20 cellular contexts compared by ENCODE assay signal in genomic region chr9:128360826-128361225, GRCh38. TPM values are rescaled to one million over a fixed set of nuclear protein-coding genes. Genes with fewer than 3 reads are reported as not detected.
DNase-seq lines count a peak whose midpoint lies in the region; ATAC-seq and TF ChIP-seq lines count a peak whose summit lies in the region.
"Had no signal": no experiment of that assay in that cellular context is flagged by ENCODE, and none has a peak within 500 bp of the region (broad histone marks: within the 10 kb centered on the region; RNA-seq: fewer than 3 reads in every experiment).

No MANE protein-coding gene starts in this region.

- H3K9me3 Mint-ChIP-seq in activated T-helper 17 cell treated with anti-CD3 and anti-CD28 coated beads, Interleukin-2, amount 50 U/mL, for 72 hours: no peaks in the 10 kb centered on the region
- H3K9me3 Mint-ChIP-seq in glutamatergic neuron (ENCODE audit: unreplicated experiment) (peaks cover 11% of the 10 kb centered on the region), Calu3 (ENCODE audit: low read depth, unreplicated experiment) (no peaks in the 10 kb centered on the region)
- H3K9me3 Mint-ChIP-seq: activated B cell treated with CpG ODN at 0.5 μM for 24 hours; activated naive CD4-positive, alpha-beta T cell treated with anti-CD3 and anti-CD28 coated beads for 36 hours; activated T-helper 1 cell treated with anti-CD3 and anti-CD28 coated beads, Interleukin-12 subunit alpha, Interleukin-12 subunit beta, Interleukin-2, Interleukin-4 antibody, amounts not matched to agents 30 ng/mL and 10 ng/mL and 1 ng/mL, durations not matched to agents 14 hours and 24 hours and 36 hours; stimulated activated naive CD8-positive, alpha-beta T cell treated with anti-CD3 and anti-CD28 coated beads, Interleukin-15, amount 100 ng/mL, for 72 hours; T-cell had no signal

- H3K9me3 ChIP-seq in HCT116 (ENCODE audit: control insufficient read depth in 1 of 2, insufficient read depth in 1 of 2, low read depth in 1 of 2, low read length in 2 of 2): no peaks in the 10 kb centered on the region
- no peaks in the 10 kb centered on the region for H3K9me3 ChIP-seq in spleen
- H3K9me3 ChIP-seq in body of pancreas: no peaks in the 10 kb centered on the region
- H3K9me3 ChIP-seq: thyroid gland had no signal

- peaks cover 14% of the 10 kb centered on the region for H3K36me3 Mint-ChIP-seq in activated T-helper 17 cell treated with anti-CD3 and anti-CD28 coated beads, Interleukin-2, amount 50 U/mL, for 72 hours (ENCODE audit: low read depth)
- H3K36me3 Mint-ChIP-seq in glutamatergic neuron (ENCODE audit: unreplicated experiment) (peaks cover 4% of the 10 kb centered on the region), Calu3 (ENCODE audit: insufficient read depth, unreplicated experiment) (peaks cover 18% of the 10 kb centered on the region)

- H3K9ac ChIP-seq in HCT116 (ENCODE audit: low read length): no peak overlapping the region

- TF ChIP-seq CTCF in HCT116 (IDR thresholded peaks at IDR 0.05 in 2 of 3, conservative IDR thresholded peaks at IDR 0.05 in 1 of 3; ENCODE audit: borderline replicate concordance in 1 of 3, insufficient read depth in 1 of 3, low read depth in 2 of 3, low read length in 2 of 3) (no peak), glutamatergic neuron (IDR thresholded peaks at IDR 0.05; ENCODE audit: partially characterized antibody, unreplicated experiment) (no peak), spleen (IDR thresholded peaks at IDR 0.05 in 8 of 11, conservative IDR thresholded peaks at IDR 0.05 in 3 of 11) (no peak), body of pancreas (IDR thresholded peaks at IDR 0.05) (no peak), Calu3 (IDR thresholded peaks at IDR 0.05; ENCODE audit: unreplicated experiment) (no peak)

- no TSS peak for BruUV-seq in HCT116 (replicated peaks; lab: Mats Ljungman, UMichigan)
- BruUV-seq in Calu3 (replicated peaks; lab: Mats Ljungman, UMichigan): no TSS peak

- 50 to 75% (median 71%) methylated on average over 1 to 2 of the region's 2 CpGs for WGBS in spleen, 5 donors
- 53 to 88% methylated on average over 1 to 2 of the region's 2 CpGs for WGBS in body of pancreas, 2 donors

- CTCF ChIA-PET in HCT116 (lab: Charles Lee): interaction anchor here (2.2 to 4.6 kb wide), 2 partner anchors 19 to 50 kb away, joined by 10 to 33 read pairs; no protein-coding TSS in a partner anchor
- CTCF ChIA-PET in Calu3 (lab: Charles Lee): interaction anchor here (0.6 to 0.7 kb wide), 3 partner anchors 37 to 1753 kb away, joined by 3 to 4 read pairs (median 4); no protein-coding TSS in a partner anchor

- no peak for DNase-seq in HCT116 (ENCODE audit: low read depth, low spot score)
- no peak for DNase-seq in glutamatergic neuron
- no peak for DNase-seq in spleen
- no peak for DNase-seq in body of pancreas
- no peak for DNase-seq in Calu3
- DNase-seq: activated B cell treated with CpG ODN at 0.5 μM for 24 hours; activated naive CD4-positive, alpha-beta T cell treated with anti-CD3 and anti-CD28 coated beads for 36 hours; amniotic stem cell; effector CD8-positive, alpha-beta T cell; HCEC 1CT; mesendoderm; NCI-H1092; RPMI8226; stimulated activated CD8-positive, alpha-beta memory T cell treated with anti-CD3 and anti-CD28 coated beads, Interleukin-4, amount 100 ng/mL, for 48 hours; stimulated activated naive CD8-positive, alpha-beta T cell treated with anti-CD3 and anti-CD28 coated beads, Interleukin-15, amount 100 ng/mL, for 72 hours; T-cell; thyroid gland had no signal

- no peak overlapping the region for H3K4me2 ChIP-seq in HCT116 (ENCODE audit: low read length)

- H3K27me3 ChIP-seq in HCT116 (ENCODE audit: insufficient read depth, low read length) (no peaks in the 10 kb centered on the region), spleen (replicated peaks in 1 of 7) (no peaks in the 10 kb centered on the region), body of pancreas (no peaks in the 10 kb centered on the region)
- H3K27me3 ChIP-seq: thyroid gland had no signal

- no peak overlapping the region for H3K4me3 ChIP-seq in HCT116 (replicated peaks in 1 of 2; ENCODE audit: low read depth in 1 of 2, low read length in 2 of 2)
- H3K4me3 ChIP-seq in spleen: no peak overlapping the region
- no peak overlapping the region for H3K4me3 ChIP-seq in body of pancreas
- H3K4me3 ChIP-seq: thyroid gland had no signal

- POLR2A ChIA-PET in HCT116 (lab: Charles Lee): interaction anchor here (1.2 kb wide), 1 partner anchor 78 kb away, joined by 3 read pairs; no protein-coding TSS in a partner anchor

- RAD21 ChIA-PET in HCT116 (lab: Charles Lee; ENCODE audit: low non-redundant PET in 1 of 2, low total read pairs in 2 of 2, uncharacterized antibody in 2 of 2, unreplicated experiment in 2 of 2): no interaction called here

- H3K27me3 Mint-ChIP-seq in activated T-helper 17 cell treated with anti-CD3 and anti-CD28 coated beads, Interleukin-2, amount 50 U/mL, for 72 hours: no peaks in the 10 kb centered on the region
- H3K27me3 Mint-ChIP-seq in glutamatergic neuron (ENCODE audit: unreplicated experiment): peaks cover 9% of the 10 kb centered on the region
- H3K27me3 Mint-ChIP-seq in Calu3 (ENCODE audit: unreplicated experiment): no peaks in the 10 kb centered on the region
- H3K27me3 Mint-ChIP-seq: activated B cell treated with CpG ODN at 0.5 μM for 24 hours; stimulated activated naive CD8-positive, alpha-beta T cell treated with anti-CD3 and anti-CD28 coated beads, Interleukin-15, amount 100 ng/mL, for 72 hours; T-cell had no signal

- ATAC-seq in HCT116: no peak
- ATAC-seq in activated T-helper 17 cell treated with anti-CD3 and anti-CD28 coated beads, Interleukin-2, amount 50 U/mL, for 72 hours (replicated peaks): no peak
- no peak for ATAC-seq in body of pancreas
- ATAC-seq in HG03159 (IDR thresholded peaks at IDR 0.05; ENCODE audit: unreplicated experiment): no peak
- ATAC-seq: stimulated activated naive CD8-positive, alpha-beta T cell treated with anti-CD3 and anti-CD28 coated beads, Interleukin-15, amount 100 ng/mL, for 72 hours; T-cell had no signal

- no peaks in the 10 kb centered on the region for H3K79me2 ChIP-seq in HCT116 (ENCODE audit: insufficient read depth, low read length)

- H2AFZ ChIP-seq in HCT116 (ENCODE audit: low read depth, low read length, poor library complexity, severe bottlenecking): no peak overlapping the region

- H3K27ac ChIP-seq in HCT116 (ENCODE audit: low read depth, low read length): 0 out of 2 replicates have a peak overlapping the region, but pooled peaks have one; percentile 24
- peak overlapping the region in 5 of 8 donors; percentile 54 to 70 (median 65) for H3K27ac ChIP-seq in spleen
- no peak overlapping the region for H3K27ac ChIP-seq in body of pancreas

- no peak for TF ChIP-seq POLR2A in HCT116 (IDR thresholded peaks at IDR 0.05; ENCODE audit: borderline replicate concordance, extremely low read depth, insufficient read depth, insufficient read length)
- TF ChIP-seq POLR2A in spleen (IDR thresholded peaks at IDR 0.05): no peak
- TF ChIP-seq POLR2A in body of pancreas (IDR thresholded peaks at IDR 0.05): no peak

- no peak for TF ChIP-seq RAD21 in HCT116 (IDR thresholded peaks at IDR 0.05; ENCODE audit: low read depth)

- no peaks in the 10 kb centered on the region for H4K20me1 ChIP-seq in HCT116 (ENCODE audit: insufficient read depth)

- H3K9me2 ChIP-seq in HCT116 (ENCODE audit: insufficient read depth): no peaks in the 10 kb centered on the region

- no peaks in the 10 kb centered on the region for H3K4me1 Mint-ChIP-seq in activated T-helper 17 cell treated with anti-CD3 and anti-CD28 coated beads, Interleukin-2, amount 50 U/mL, for 72 hours
- H3K4me1 Mint-ChIP-seq in glutamatergic neuron (ENCODE audit: low read depth, unreplicated experiment): peaks cover 8% of the 10 kb centered on the region
- peaks cover 8% of the 10 kb centered on the region for H3K4me1 Mint-ChIP-seq in Calu3 (ENCODE audit: low read depth, unreplicated experiment)

- intact Hi-C loops in HCT116 (cut with micrococcal nuclease): no loop called here
- intact Hi-C loops in spleen (cut with DNase I; ENCODE audit: low total_unique reads): no loop called here
- intact Hi-C loops in body of pancreas (cut with DNase I): no loop called here
- intact Hi-C loops in Calu3 (cut with micrococcal nuclease; ENCODE audit: unreplicated experiment): loop anchor here (5.0 kb wide), 1 partner anchor 51 kb away; no protein-coding TSS in a partner anchor

- H3K27ac Mint-ChIP-seq in activated T-helper 17 cell treated with anti-CD3 and anti-CD28 coated beads, Interleukin-2, amount 50 U/mL, for 72 hours: peak overlapping the region; percentile 77
- H3K27ac Mint-ChIP-seq in glutamatergic neuron (ENCODE audit: unreplicated experiment) (peak overlapping the region; percentile 78), Calu3 (ENCODE audit: unreplicated experiment) (no peak overlapping the region)
- H3K27ac Mint-ChIP-seq: activated B cell treated with CpG ODN at 0.5 μM for 24 hours had no signal

- H3K36me3 ChIP-seq in HCT116 (ENCODE audit: control insufficient read depth in 1 of 2, insufficient read depth in 2 of 2, low read length in 2 of 2) (peaks cover 0 to 5% of the 10 kb centered on the region in 2 experiments; a peak in 1 of 4 replicates), spleen (peaks cover 0 to 41% (median 6%) of the 10 kb centered on the region in 6 donors), body of pancreas (replicated peaks in 1 of 2; ENCODE audit: insufficient read depth in 1 of 2, low read depth in 2 of 2) (peaks cover 0 to 3% of the 10 kb centered on the region in 2 donors)

- H3K4me3 Mint-ChIP-seq in activated T-helper 17 cell treated with anti-CD3 and anti-CD28 coated beads, Interleukin-2, amount 50 U/mL, for 72 hours: no peak overlapping the region
- H3K4me3 Mint-ChIP-seq in glutamatergic neuron (ENCODE audit: unreplicated experiment) (no peak overlapping the region), Calu3 (ENCODE audit: low read depth, unreplicated experiment) (no peak overlapping the region)
- H3K4me3 Mint-ChIP-seq: activated B cell treated with CpG ODN at 0.5 μM for 24 hours; activated naive CD4-positive, alpha-beta T cell treated with anti-CD3 and anti-CD28 coated beads for 36 hours; activated T-helper 1 cell treated with anti-CD3 and anti-CD28 coated beads, Interleukin-12 subunit alpha, Interleukin-12 subunit beta, Interleukin-2, Interleukin-4 antibody, amounts not matched to agents 30 ng/mL and 10 ng/mL and 1 ng/mL, durations not matched to agents 14 hours and 24 hours and 36 hours had no signal

- H3K4me1 ChIP-seq in HCT116 (ENCODE audit: control insufficient read depth in 1 of 2, insufficient read depth in 2 of 2, low read length in 2 of 2) (peaks cover 7 to 28% of the 10 kb centered on the region in 2 experiments; a peak in 3 of 4 replicates), spleen (peaks cover 7 to 33% (median 24%) of the 10 kb centered on the region in 6 donors), body of pancreas (peaks cover 24% of the 10 kb centered on the region)

RNA-seq across cellular contexts. Expression of gene URM1, which starts 10.3 kb away (rescaled TPM):
- total RNA-seq in HCT116 (2021; ENCODE audit: unreplicated experiment) (51.6 TPM), glutamatergic neuron (ENCODE audit: unreplicated experiment) (62.6 TPM), spleen (10 to 100 TPM; 32.9 to 58.1 (median 43.8) TPM), body of pancreas (10 to 100 TPM; 15.6 to 23.4 TPM), Calu3 (2022) (38.6 and 40.2 TPM in 2 replicates)
- polyA plus RNA-seq in HCT116 (2012): 35.1 and 43.9 TPM in 2 replicates
- 10 to 100 TPM; 41.4 to 83.5 TPM for total RNA-seq in activated T-helper 17 cell treated with anti-CD3 and anti-CD28 coated beads, Interleukin-2, amount 50 U/mL, for 72 hours
- 10 to 100 TPM; 28.1 to 47.9 (median 47.9) TPM for polyA plus RNA-seq in spleen

RNA-seq across cellular contexts. Expression of gene SLC27A4, which starts 20.5 kb away (rescaled TPM):
- 33.9 TPM for total RNA-seq in HCT116 (2021; ENCODE audit: unreplicated experiment)
- 30.9 and 31.0 TPM in 2 replicates for polyA plus RNA-seq in HCT116 (2012)
- 10 to 100 TPM in 1 of 2 donors, 1 to 10 TPM in 1; 7.7 to 22.3 TPM for total RNA-seq in activated T-helper 17 cell treated with anti-CD3 and anti-CD28 coated beads, Interleukin-2, amount 50 U/mL, for 72 hours
- total RNA-seq in glutamatergic neuron (ENCODE audit: unreplicated experiment): 47.3 TPM
- total RNA-seq in spleen: 10 to 100 TPM in 6 of 7 donors, 1 to 10 TPM in 1; 9.6 to 14.2 (median 11.8) TPM
- 10 to 100 TPM in 1 of 3 donors, 1 to 10 TPM in 2; 8.4 to 15.5 (median 8.5) TPM for polyA plus RNA-seq in spleen
- total RNA-seq in body of pancreas: 10 to 100 TPM; 15.0 to 17.1 TPM
- 13.8 and 15.3 TPM in 2 replicates for total RNA-seq in Calu3 (2022)

RNA-seq across cellular contexts. Expression of gene COQ4, which starts 38.2 kb away (rescaled TPM):
- total RNA-seq in HCT116 (2021; ENCODE audit: unreplicated experiment) (45.8 TPM), glutamatergic neuron (ENCODE audit: unreplicated experiment) (35.8 TPM), spleen (10 to 100 TPM; 23.9 to 53.8 (median 37.3) TPM), body of pancreas (10 to 100 TPM; 37.4 to 89.7 TPM), Calu3 (2022) (34.0 and 37.3 TPM in 2 replicates)
- polyA plus RNA-seq in HCT116 (2012): 51.8 and 55.9 TPM in 2 replicates
- total RNA-seq in activated T-helper 17 cell treated with anti-CD3 and anti-CD28 coated beads, Interleukin-2, amount 50 U/mL, for 72 hours: 10 to 100 TPM; 30.8 to 44.4 TPM
- polyA plus RNA-seq in spleen: 10 to 100 TPM; 39.2 to 63.7 (median 54.7) TPM

RNA-seq across cellular contexts. Expression of gene TRUB2, which starts 38.6 kb away (rescaled TPM):
- total RNA-seq in HCT116 (2021; ENCODE audit: unreplicated experiment): 42.1 TPM
- polyA plus RNA-seq in HCT116 (2012): 19.1 and 29.0 TPM in 2 replicates
- 10 to 100 TPM; 22.6 to 35.2 TPM for total RNA-seq in activated T-helper 17 cell treated with anti-CD3 and anti-CD28 coated beads, Interleukin-2, amount 50 U/mL, for 72 hours
- total RNA-seq in glutamatergic neuron (ENCODE audit: unreplicated experiment): 30.0 TPM
- total RNA-seq in spleen: 10 to 100 TPM in 5 of 7 donors, 1 to 10 TPM in 2; 9.0 to 19.2 (median 16.3) TPM
- 10 to 100 TPM; 11.8 to 15.3 (median 14.1) TPM for polyA plus RNA-seq in spleen
- total RNA-seq in body of pancreas: 10 to 100 TPM in 1 of 2 donors, 1 to 10 TPM in 1; 6.3 to 11.4 TPM
- total RNA-seq in Calu3 (2022): 22.5 and 25.9 TPM in 2 replicates

RNA-seq across cellular contexts. Expression of gene CERCAM, which starts 59.8 kb away (rescaled TPM):
- 27.0 TPM for total RNA-seq in HCT116 (2021; ENCODE audit: unreplicated experiment)
- 27.1 and 31.1 TPM in 2 replicates for polyA plus RNA-seq in HCT116 (2012)
- total RNA-seq in activated T-helper 17 cell treated with anti-CD3 and anti-CD28 coated beads, Interleukin-2, amount 50 U/mL, for 72 hours: 1 to 10 TPM in 1 of 2 donors, under 1 TPM in 1; 0.56 to 1.7 TPM
- total RNA-seq in glutamatergic neuron (ENCODE audit: unreplicated experiment): 56.1 TPM
- 10 to 100 TPM in 4 of 7 donors, 1 to 10 TPM in 3; 8.3 to 22.7 (median 10.0) TPM for total RNA-seq in spleen
- 1 to 10 TPM; 3.8 to 7.4 (median 5.0) TPM for polyA plus RNA-seq in spleen
- total RNA-seq in body of pancreas: 10 to 100 TPM; 28.0 to 42.0 TPM
- total RNA-seq in Calu3 (2022): 11.5 and 14.5 TPM in 2 replicates

Comparison
In these comparisons a context has a peak if more than half of its experiments do, and no peak if none do; other contexts are left out.
1. H3K27ac ChIP-seq: peak in HCT116 (single experiment) and spleen (5 of 8); none in body of pancreas (0 of 4).